9 cellular contexts compared by ENCODE assay signal in the genomic region with DNA sequence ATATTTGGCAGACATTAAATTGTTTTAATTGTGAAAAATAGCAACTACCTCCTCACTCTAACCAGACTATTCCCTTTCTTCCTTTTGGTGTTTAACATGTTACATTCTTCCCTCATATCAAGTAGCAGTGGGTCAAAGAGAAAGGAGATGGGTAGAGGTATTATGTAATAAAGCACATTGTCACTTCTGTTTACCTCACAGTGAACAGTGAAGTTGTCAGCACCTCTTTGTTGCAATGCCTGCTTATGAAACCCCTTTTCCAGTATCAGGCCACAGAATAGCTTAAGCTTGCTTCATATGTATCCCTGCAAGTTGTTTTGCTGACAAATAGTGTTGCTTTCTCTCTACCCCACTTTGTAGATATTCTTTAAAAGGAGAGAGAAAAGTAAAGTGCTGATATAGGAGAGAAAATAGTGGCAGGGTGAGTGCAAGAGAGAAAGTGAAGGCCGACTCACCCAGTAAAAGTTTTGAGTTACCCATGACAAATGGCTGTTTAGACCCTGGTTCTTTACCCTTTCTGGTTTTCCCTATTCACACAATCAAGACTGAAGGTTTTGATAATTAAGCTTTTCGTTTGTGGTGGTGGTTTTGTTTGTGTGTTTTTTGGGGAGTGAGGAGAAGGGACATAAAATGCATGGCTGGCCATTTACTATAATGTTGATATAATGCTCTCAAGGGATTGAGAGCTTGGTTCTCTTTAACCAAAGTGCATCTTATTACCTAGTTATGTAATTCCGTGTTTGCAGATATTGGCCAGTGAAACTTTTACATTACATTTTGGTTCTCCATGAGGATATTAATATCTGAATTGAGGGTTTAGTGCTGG. TPM values are rescaled to one million over a fixed set of nuclear protein-coding genes. Genes with fewer than 3 reads are reported as not detected.
DNase-seq lines count a peak whose midpoint lies in the region; ATAC-seq, FAIRE-seq and TF ChIP-seq lines count a peak whose summit lies in the region.
"Had no signal": no experiment of that assay in that cellular context is flagged by ENCODE, and none has a peak within 500 bp of the region (broad histone marks: within the 10 kb centered on the region; RNA-seq: fewer than 3 reads in every experiment).

No MANE protein-coding gene starts in this region.

- DNase-seq in NCI-H2107 treated with DMSO at 0.1 percent for 48 hours (lab: John Stamatoyannopoulos, UW; ENCODE audit: unreplicated experiment) (peak; percentile 11), NCI-H2107 (lab: John Stamatoyannopoulos, UW) (no peak), K562 (ENCODE audit: extremely low read depth in 1 of 4, low spot score in 3 of 4) (no peak), left kidney (ENCODE audit: low read depth, low spot score) (peak; percentile 48), substantia nigra (lab: John Stamatoyannopoulos, UW) (no peak), DMS 273 (lab: John Stamatoyannopoulos, UW; ENCODE audit: unreplicated experiment) (no peak)

- H3K79me2 ChIP-seq in K562 (ENCODE audit: control insufficient read depth, insufficient read depth, low read length), result peaks cover 41% of the 10 kb centered on the region

- peak overlapping the region; percentile 15; the same call in 1 of the 2 replicates for H3K4me2 ChIP-seq in K562 (ENCODE audit: insufficient read depth, low read length)

- no peak overlapping the region for H2AFZ ChIP-seq in K562 (ENCODE audit: low read depth, low read length)

- TF ChIP-seq RAD21 in K562 (CRISPR knock-in tag; conservative IDR thresholded peaks at IDR 0.05 in 1 of 2, IDR thresholded peaks at IDR 0.05 in 1 of 2), result no peak

- H3K9me1 ChIP-seq in K562 (ENCODE audit: control insufficient read depth, insufficient read depth, low read length), result no peaks in the 10 kb centered on the region

- ATAC-seq in K562 (no peak), HG03175 (IDR thresholded peaks at IDR 0.05; ENCODE audit: unreplicated experiment) (no peak), HG03460 (IDR thresholded peaks at IDR 0.05; ENCODE audit: unreplicated experiment) (no peak)

- H3K9ac ChIP-seq in K562 (ENCODE audit: insufficient read depth in 1 of 2, low read depth in 2 of 2, low read length in 2 of 2), result no peak overlapping the region

- in situ Hi-C loops in K562 (cut with MboI), result no loop called here

- H4K20me1 ChIP-seq in K562 (replicated peaks; ENCODE audit: control insufficient read depth, insufficient read depth, low read length), result no peaks in the 10 kb centered on the region

- H3K9me3 ChIP-seq in K562 (replicated peaks; ENCODE audit: control insufficient read depth, insufficient read depth, low read depth, low read length), result no peaks in the 10 kb centered on the region

- no TSS peak for BruUV-seq in K562 (replicated peaks; lab: Mats Ljungman, UMichigan)

- 36% methylated on average over 3 of the region's 3 CpGs for WGBS in K562 (ENCODE audit: insufficient coverage, low coverage, missing lambda C conversion rate)

- TF ChIP-seq POLR2A in K562 (conservative IDR thresholded peaks at IDR 0.05), result no peak

- no peak overlapping the region for H3K27ac ChIP-seq in K562 (ENCODE audit: extremely low read depth, low read depth, low read length)
- peak overlapping the region; percentile 67 for H3K27ac ChIP-seq in substantia nigra (ENCODE audit: low read depth, low read length, poor library complexity, severe bottlenecking)
- H3K27ac ChIP-seq: 22Rv1 had no signal

- no peak overlapping the region for H3K4me3 ChIP-seq in K562

- POLR2A ChIA-PET in K562 (lab: Yijun Ruan, JAX), result no interaction called here

- peaks cover 2% of the 10 kb centered on the region; the same call in 1 of the 3 replicates for H3K36me3 ChIP-seq in K562 (ENCODE audit: control insufficient read depth, insufficient read depth, low read length)

- H3K4me1 ChIP-seq in K562 (replicated peaks in 1 of 2; ENCODE audit: control insufficient read depth in 2 of 2, insufficient read depth in 2 of 2, low read length in 2 of 2), result peaks cover 0 to 15% of the 10 kb centered on the region in 2 experiments; a peak in 3 of 5 replicates

- no peak for TF ChIP-seq EP300 in K562 (IDR thresholded peaks at IDR 0.05; ENCODE audit: low read length)

- no peak for TF ChIP-seq CTCF in K562 (IDR thresholded peaks at IDR 0.05 in 2 of 3, conservative IDR thresholded peaks at IDR 0.05 in 1 of 3; ENCODE audit: insufficient read depth in 2 of 3, low read depth in 1 of 3, low read length in 3 of 3)

- no peaks in the 10 kb centered on the region for H3K27me3 ChIP-seq in K562 (ENCODE audit: control insufficient read depth in 2 of 2, insufficient read depth in 2 of 2, low read length in 2 of 2)

- CTCF ChIA-PET in K562 (lab: Yijun Ruan, JAX; ENCODE audit: low intra/inter-chr PET ratio), result no interaction called here

- no peak for FAIRE-seq in K562 (lab: Jason Lieb, UNC)

- intact Hi-C loops in K562 (cut with micrococcal nuclease), result no loop called here

TF ChIP-seq in K562, 482 proteins besides CTCF, POLR2A, EP300 and RAD21:
- TF ChIP-seq CEBPB (tag; IDR thresholded peaks at IDR 0.05), result peak; percentile 71
- TF ChIP-seq FOXM1 (IDR thresholded peaks at IDR 0.05; ENCODE audit: low read depth), result no peak
- TF ChIP-seq FOXM1 (CRISPR knock-in tag; IDR thresholded peaks at IDR 0.05; ENCODE audit: low read depth), result no peak
- TF ChIP-seq CEBPG (CRISPR knock-in tag; IDR thresholded peaks at IDR 0.05), result no peak
- peak in 1 of 2 experiments; percentile 43; a peak in 2 of 4 replicates for TF ChIP-seq CEBPG (tag; conservative IDR thresholded peaks at IDR 0.05 in 1 of 2, IDR thresholded peaks at IDR 0.05 in 1 of 2)
- no peak for TF ChIP-seq HMG20A (CRISPR knock-in tag; conservative IDR thresholded peaks at IDR 0.05)
- no peak for TF ChIP-seq CHD2 (IDR thresholded peaks at IDR 0.05; ENCODE audit: low read depth, low read length)
- TF ChIP-seq POLR2AphosphoS5 (IDR thresholded peaks at IDR 0.05; ENCODE audit: control insufficient read depth, insufficient read depth, low read depth, low read length), result no peak
- no peak for TF ChIP-seq ARHGAP35 (IDR thresholded peaks at IDR 0.05; ENCODE audit: partially characterized antibody)
- TF ChIP-seq ZNF184 (CRISPR knock-in tag; IDR thresholded peaks at IDR 0.05), result no peak
- no peak for TF ChIP-seq NR2C2 (CRISPR knock-in tag; IDR thresholded peaks at IDR 0.05)
- TF ChIP-seq NR2C2 (tag; IDR thresholded peaks at IDR 0.05), result no peak
- TF ChIP-seq SMAD1 (IDR thresholded peaks at IDR 0.05; ENCODE audit: low read depth, low read length, partially characterized antibody), result no peak
- TF ChIP-seq EWSR1 (IDR thresholded peaks at IDR 0.05; ENCODE audit: borderline replicate concordance, low read depth, partially characterized antibody), result no peak
- no peak for TF ChIP-seq DMBX1 (CRISPR knock-in tag; IDR thresholded peaks at IDR 0.05; ENCODE audit: borderline replicate concordance)
- TF ChIP-seq CXXC5 (CRISPR knock-in tag; IDR thresholded peaks at IDR 0.05), result no peak
- no peak for TF ChIP-seq SNIP1 (IDR thresholded peaks at IDR 0.05; ENCODE audit: low read depth)
- TF ChIP-seq KAT2B (IDR thresholded peaks at IDR 0.05; ENCODE audit: low read depth, low read length), result no peak
- TF ChIP-seq NFE2 (IDR thresholded peaks at IDR 0.05; ENCODE audit: low read depth), result no peak
- peak; percentile 18 for TF ChIP-seq MEIS2 (IDR thresholded peaks at IDR 0.05; ENCODE audit: partially characterized antibody)

RNA-seq across cellular contexts. Expression of gene ITM2B, which starts 3.7 kb away (rescaled TPM):
- total RNA-seq in K562 (2011; cell fraction: chromatin; rRNA removed; ENCODE audit: low replicate concordance), result 19.7 and 43.2 TPM in 2 replicates
- 27.6 and 28.0 TPM in 2 replicates for total RNA-seq in K562 (2011; cell fraction: nucleolus; rRNA removed)
- total RNA-seq in K562 (2011; cell fraction: nucleoplasm; rRNA removed), result 45.9 and 47.1 TPM in 2 replicates
- total RNA-seq in K562 (2014; rRNA removed) (45.0 and 67.6 TPM in 2 replicates), K562 (2014; rRNA removed; fragmentation: Illumina TruSeq; extraction: Trizol) (49.5 and 54.4 TPM in 2 replicates), K562 (2015; rRNA removed; fragmentation: Illumina TruSeq; extraction: Trizol) (50.9 and 52.5 TPM in 2 replicates), K562 (2021) (53.3 and 58.4 TPM in 2 replicates)
- polyA plus RNA-seq in K562 (2011; rRNA removed) (41.2 and 65.6 TPM in 2 replicates), K562 (2014; fragmentation: Illumina TruSeq; extraction: Trizol) (57.7 and 83.8 TPM in 2 replicates), K562 (2014; fragmentation: Nextera tagmentation; extraction: Ambion mirVana) (10 to 100 TPM; 22.0 to 44.3 TPM), K562 (2014; rRNA removed) (34.8 and 36.9 TPM in 2 replicates)
- 11.3 and 35.7 TPM in 2 replicates for polyA plus RNA-seq in K562 (2011; cell fraction: cytosol; rRNA removed)
- polyA plus RNA-seq in K562 (2011; cell fraction: nucleus; rRNA removed), result 11.0 and 29.8 TPM in 2 replicates
- polyA plus RNA-seq in K562 (2012), result 46.5 and 99.0 TPM in 2 replicates
- 10.6 and 27.5 TPM in 2 replicates for polyA minus RNA-seq in K562 (2011; rRNA and poly(A)+ RNA removed)
- polyA minus RNA-seq in K562 (2011; cell fraction: cytosol; rRNA and poly(A)+ RNA removed), result 19.5 and 34.5 TPM in 2 replicates
- 1.5 and 4.4 TPM in 2 replicates for polyA minus RNA-seq in K562 (2011; cell fraction: nucleus; rRNA and poly(A)+ RNA removed)

Comparison
In these comparisons a context has a peak if more than half of its experiments do, and no peak if none do; other contexts are left out.
1. DNase-seq: peak in NCI-H2107 treated with DMSO at 0.1 percent for 48 hours (single experiment) and left kidney (single experiment); none in NCI-H2107 (single experiment), K562 (0 of 4), substantia nigra (0 of 49) and DMS 273 (single experiment).